Comparison of ENCODE assay signal across 8 cellular contexts in the genomic region with DNA sequence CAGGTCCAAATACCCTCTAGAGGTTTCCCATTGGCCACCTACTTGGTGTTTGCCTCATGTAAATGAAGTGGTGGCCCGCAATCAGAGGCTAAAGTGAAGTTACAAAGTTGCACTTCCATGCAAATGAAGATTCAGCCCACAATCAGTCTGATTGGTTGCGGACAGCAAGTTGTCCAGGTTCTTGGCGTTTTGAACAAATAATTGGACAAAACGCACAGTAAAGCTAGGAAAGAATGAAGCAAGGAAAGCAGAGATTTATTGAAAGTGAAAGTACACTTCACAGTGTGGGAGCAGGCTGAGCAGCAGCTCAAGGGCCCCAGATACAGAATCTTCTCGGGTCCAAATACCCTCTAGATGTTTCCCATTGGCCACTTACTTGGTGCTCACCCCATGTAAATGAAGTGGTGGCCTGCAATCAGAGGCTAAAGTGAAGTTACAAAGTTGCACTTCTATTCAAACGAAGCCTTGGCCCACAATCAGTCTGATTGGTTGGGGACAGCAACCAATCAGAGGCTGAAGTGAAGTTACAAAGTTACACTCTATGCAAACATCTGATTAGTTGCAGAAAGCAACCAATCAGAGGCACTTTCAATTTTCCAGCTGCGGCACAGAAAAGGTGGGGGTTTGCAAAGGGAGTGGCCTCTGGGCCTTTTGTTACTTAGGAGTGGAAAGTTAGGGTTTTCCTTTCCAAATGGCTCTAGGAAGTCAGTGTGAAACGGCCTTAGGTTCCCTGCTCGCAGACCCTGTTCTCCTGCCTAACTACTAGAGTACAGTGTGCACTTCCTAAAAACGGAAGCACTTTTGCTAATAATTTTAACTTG. TPM values are rescaled to one million over a fixed set of nuclear protein-coding genes. Genes with fewer than 3 reads are reported as not detected.
A peak's percentile ranks its signal among the peaks of the same experiment; 100 is the strongest.
DNase-seq lines count a peak whose midpoint lies in the region; ATAC-seq, FAIRE-seq and TF ChIP-seq lines count a peak whose summit lies in the region.

No MANE protein-coding gene starts in this region.

- WGBS in spleen, 5 donors, result 23 to 38% (median 29%) methylated on average over 10 of the region's 10 CpGs

- H3K4me3 ChIP-seq in GM12865 (ENCODE audit: low read depth, low read length) (peak overlapping the region; percentile 72), left ventricle myocardium inferior (peak overlapping the region; percentile 59), spleen (peak overlapping the region; percentile 41 to 76 (median 47))

- H3K9me3 ChIP-seq in left ventricle myocardium inferior (replicated peaks) (peaks cover 6% of the 10 kb centered on the region), spleen (no peaks in the 10 kb centered on the region)

- H3K4me1 Mint-ChIP-seq in activated T-helper 2 cell treated with anti-CD3 and anti-CD28 coated beads, Interferon-gamma antibody, Interleukin-2, Interleukin-4, amounts not matched to agents 10 μg/mL and 5 μg/mL and 100 μg/mL, durations not matched to agents 14 hours and 24 hours and 36 hours (ENCODE audit: low read depth), result peaks cover 42% of the 10 kb centered on the region

- peak in 1 of 3 donors; percentile 1 for TF ChIP-seq POLR2A in spleen (IDR thresholded peaks at IDR 0.05)

- DNase-seq in GM12865 (ENCODE audit: low read depth) (peak; percentile 94), OCI-M1 (lab: John Stamatoyannopoulos, UW) (peak; percentile 98), left ventricle myocardium inferior (peak; percentile 35), spleen (peak; percentile 84), NCI-H1417 (lab: John Stamatoyannopoulos, UW) (no peak), RCC 7860 (ENCODE audit: low spot score) (no peak)
- DNase-seq in activated T-helper 2 cell treated with anti-CD3 and anti-CD28 coated beads, Interferon-gamma antibody, Interleukin-2, Interleukin-4, amounts not matched to agents 10 μg/mL and 5 μg/mL and 100 μg/mL, durations not matched to agents 14 hours and 24 hours and 36 hours (ENCODE audit: low spot score), result peak; percentile 76

- H3K9me3 Mint-ChIP-seq in activated T-helper 2 cell treated with anti-CD3 and anti-CD28 coated beads, Interferon-gamma antibody, Interleukin-2, Interleukin-4, amounts not matched to agents 10 μg/mL and 5 μg/mL and 100 μg/mL, durations not matched to agents 14 hours and 24 hours and 36 hours, result peaks cover 18% of the 10 kb centered on the region

- peak; percentile 51 for ATAC-seq in HG02798 (IDR thresholded peaks at IDR 0.05; ENCODE audit: poor library complexity, unreplicated experiment)

- no peaks in the 10 kb centered on the region for H3K27me3 ChIP-seq in left ventricle myocardium inferior (ENCODE audit: low read depth)
- H3K27me3 ChIP-seq in spleen (replicated peaks in 1 of 7), result no peaks in the 10 kb centered on the region

- H3K36me3 Mint-ChIP-seq in activated T-helper 2 cell treated with anti-CD3 and anti-CD28 coated beads, Interferon-gamma antibody, Interleukin-2, Interleukin-4, amounts not matched to agents 10 μg/mL and 5 μg/mL and 100 μg/mL, durations not matched to agents 14 hours and 24 hours and 36 hours (ENCODE audit: low read depth), result peaks cover 16% of the 10 kb centered on the region

- H3K27ac ChIP-seq in left ventricle myocardium inferior (replicated peaks), result peak overlapping the region; percentile 92
- peak overlapping the region; percentile 82 to 98 (median 92) for H3K27ac ChIP-seq in spleen

- H3K36me3 ChIP-seq in left ventricle myocardium inferior, result no peaks in the 10 kb centered on the region
- no peaks in the 10 kb centered on the region for H3K36me3 ChIP-seq in spleen

- H3K4me1 ChIP-seq in left ventricle myocardium inferior, result peaks cover 54% of the 10 kb centered on the region
- H3K4me1 ChIP-seq in spleen, result peaks cover 23 to 69% (median 55%) of the 10 kb centered on the region in 6 donors

- peak overlapping the region; percentile 93 for H3K27ac Mint-ChIP-seq in activated T-helper 2 cell treated with anti-CD3 and anti-CD28 coated beads, Interferon-gamma antibody, Interleukin-2, Interleukin-4, amounts not matched to agents 10 μg/mL and 5 μg/mL and 100 μg/mL, durations not matched to agents 14 hours and 24 hours and 36 hours

- peak overlapping the region; percentile 88 for H3K4me3 Mint-ChIP-seq in activated T-helper 2 cell treated with anti-CD3 and anti-CD28 coated beads, Interferon-gamma antibody, Interleukin-2, Interleukin-4, amounts not matched to agents 10 μg/mL and 5 μg/mL and 100 μg/mL, durations not matched to agents 14 hours and 24 hours and 36 hours (ENCODE audit: low read depth)

- TF ChIP-seq CTCF in GM12865 (IDR thresholded peaks at IDR 0.05; ENCODE audit: insufficient read depth, low read depth, low read length, missing control alignments), result no peak
- TF ChIP-seq CTCF in left ventricle myocardium inferior (IDR thresholded peaks at IDR 0.05; ENCODE audit: borderline replicate concordance), result no peak
- TF ChIP-seq CTCF in spleen (IDR thresholded peaks at IDR 0.05 in 8 of 11, conservative IDR thresholded peaks at IDR 0.05 in 3 of 11), result no peak

- no peaks in the 10 kb centered on the region for H3K27me3 Mint-ChIP-seq in activated T-helper 2 cell treated with anti-CD3 and anti-CD28 coated beads, Interferon-gamma antibody, Interleukin-2, Interleukin-4, amounts not matched to agents 10 μg/mL and 5 μg/mL and 100 μg/mL, durations not matched to agents 14 hours and 24 hours and 36 hours (ENCODE audit: low read depth)

- intact Hi-C loops in activated T-helper 2 cell treated with anti-CD3 and anti-CD28 coated beads, Interferon-gamma antibody, Interleukin-2, Interleukin-4, amounts not matched to agents 10 μg/mL and 5 μg/mL and 100 μg/mL, durations not matched to agents 14 hours and 24 hours and 36 hours (cut with micrococcal nuclease), result loop anchor here (2.0 to 5.0 kb wide), 4 partner anchors 32 to 209 kb away; no protein-coding TSS in a partner anchor
- intact Hi-C loops in left ventricle myocardium inferior (cut with micrococcal nuclease) (no loop called here), spleen (cut with DNase I; ENCODE audit: low total_unique reads) (no loop called here)

- FAIRE-seq in RCC 7860 (lab: Jason Lieb, UNC), result no peak

RNA-seq across cellular contexts. Expression of gene TM9SF2, which starts 4.7 kb away (rescaled TPM):
- 77.5 and 78.5 TPM in 2 replicates for total RNA-seq in activated T-helper 2 cell treated with anti-CD3 and anti-CD28 coated beads, Interferon-gamma antibody, Interleukin-2, Interleukin-4, amounts not matched to agents 10 μg/mL and 5 μg/mL and 100 μg/mL, durations not matched to agents 14 hours and 24 hours and 36 hours
- total RNA-seq in left ventricle myocardium inferior (55.1 TPM), spleen (100 to 1,000 TPM in 4 of 7 donors, 10 to 100 TPM in 3; 82.7 to 134 (median 103) TPM)
- 10 to 100 TPM; 28.8 to 39.6 (median 34.5) TPM for polyA plus RNA-seq in spleen

Comparison
In these comparisons a context has a peak if more than half of its experiments do, and no peak if none do; other contexts are left out.
1. DNase-seq: peak in GM12865 (single experiment), OCI-M1 (single experiment), activated T-helper 2 cell treated with anti-CD3 and anti-CD28 coated beads, Interferon-gamma antibody, Interleukin-2, Interleukin-4, amounts not matched to agents 10 μg/mL and 5 μg/mL and 100 μg/mL, durations not matched to agents 14 hours and 24 hours and 36 hours (single experiment), left ventricle myocardium inferior (single experiment) and spleen (single experiment); none in NCI-H1417 (0 of 3) and RCC 7860 (single experiment).
2. Peak in every context shown above with its lines, with median percentiles within 50 percentile points of each other: H3K4me3 ChIP-seq.